In genomic region chr1:1069711-1070676, GRCh38 we compare ENCODE assay signal across 7 cellular contexts. TPM values are rescaled to one million over a fixed set of nuclear protein-coding genes. Genes with fewer than 3 reads are reported as not detected.
DNase-seq lines count a peak whose midpoint lies in the region; ATAC-seq and TF ChIP-seq lines count a peak whose summit lies in the region.

No MANE protein-coding gene starts in this region.

- no peak overlapping the region for H3K9ac ChIP-seq in KMS-11

- ATAC-seq in GM18502 (IDR thresholded peaks at IDR 0.05; ENCODE audit: poor library complexity, unreplicated experiment) (peak; percentile 8), GM21529 (IDR thresholded peaks at IDR 0.05; ENCODE audit: unreplicated experiment) (no peak)

- H3K36me3 ChIP-seq in KMS-11 (ENCODE audit: insufficient read depth) = no peaks in the 10 kb centered on the region

- no peak for DNase-seq in epithelial cell of proximal tubule (ENCODE audit: low read depth)
- DNase-seq in renal cortical epithelial cell (ENCODE audit: low read depth) = peak; percentile 21
- no peak for DNase-seq in NOMO-1 (lab: John Stamatoyannopoulos, UW; ENCODE audit: unreplicated experiment in 2 of 2)
- DNase-seq in NCI-H146 treated with DMSO at 0.1 percent for 48 hours (lab: John Stamatoyannopoulos, UW; ENCODE audit: unreplicated experiment) = no peak

- H3K27me3 ChIP-seq in KMS-11 (ENCODE audit: insufficient read depth, low read depth) = peaks cover 73% of the 10 kb centered on the region

- peak overlapping the region; percentile 55; the same call in 1 of the 2 replicates for H2AFZ ChIP-seq in KMS-11 (ENCODE audit: low read depth)

- H3K79me2 ChIP-seq in KMS-11 (ENCODE audit: insufficient read depth, low read depth) = no peaks in the 10 kb centered on the region

- TF ChIP-seq CTCF in KMS-11 (conservative IDR thresholded peaks at IDR 0.05; ENCODE audit: low read depth, low read length) (no peak), epithelial cell of proximal tubule (conservative IDR thresholded peaks at IDR 0.05; ENCODE audit: low read depth, low read length) (no peak)

- H3K4me1 ChIP-seq in KMS-11 (ENCODE audit: low read depth, poor library complexity, severe bottlenecking) = peaks cover 26% of the 10 kb centered on the region

- no peaks in the 10 kb centered on the region for H4K20me1 ChIP-seq in KMS-11 (ENCODE audit: insufficient read depth)

- H3K4me3 ChIP-seq in KMS-11 (IDR thresholded peaks at IDR 0.05; ENCODE audit: insufficient read depth, low read depth, low read length) = no peak overlapping the region
- peak overlapping the region; percentile 70 for H3K4me3 ChIP-seq in epithelial cell of proximal tubule (ENCODE audit: low read depth, low read length)

- peak overlapping the region; percentile 68 for H3K4me2 ChIP-seq in KMS-11

- H3K27ac ChIP-seq in KMS-11 = no peak overlapping the region

RNA-seq across cellular contexts. Expression of gene RNF223, which starts 4.1 kb away (rescaled TPM):
- total RNA-seq in epithelial cell of proximal tubule (0.36 and 1.6 TPM in 2 replicates), renal cortical epithelial cell (1.0 TPM in 1 of 2 replicates, not detected in the other)

RNA-seq across cellular contexts. Expression of gene C1orf159, which starts 45.9 kb away (rescaled TPM):
- total RNA-seq in epithelial cell of proximal tubule = 20.2 and 24.9 TPM in 2 replicates
- 8.7 and 9.8 TPM in 2 replicates for total RNA-seq in renal cortical epithelial cell

RNA-seq across cellular contexts. Expression of gene AGRN, which starts 50.1 kb away (rescaled TPM):
- total RNA-seq in epithelial cell of proximal tubule (261 and 462 TPM in 2 replicates), renal cortical epithelial cell (353 and 1,083 TPM in 2 replicates)

RNA-seq across cellular contexts. Expression of gene ISG15, which starts 56.7 kb away (rescaled TPM):
- total RNA-seq in epithelial cell of proximal tubule = 66.0 and 75.6 TPM in 2 replicates
- 15.7 and 196 TPM in 2 replicates for total RNA-seq in renal cortical epithelial cell
